ENCODE assay signal across 9 cellular contexts in the genomic region with DNA sequence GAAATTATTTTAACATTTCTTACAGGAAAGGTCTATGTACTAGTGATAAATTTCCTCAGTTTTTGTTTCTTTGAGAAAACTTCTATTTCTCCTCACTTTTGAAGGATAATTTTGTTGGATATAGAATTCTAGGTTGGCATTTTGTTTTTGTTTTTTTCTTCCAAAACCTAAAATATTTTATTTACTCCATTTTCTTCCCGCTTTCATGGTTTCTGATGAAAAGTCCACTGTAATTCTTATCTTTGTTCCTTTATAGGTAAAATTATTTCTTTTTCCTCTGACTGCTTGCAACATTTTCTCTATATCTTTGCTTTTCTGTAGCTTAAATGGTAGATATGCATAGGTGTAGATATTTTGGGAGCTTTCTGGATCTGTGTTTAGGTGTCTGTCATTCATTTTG.
"Had no signal": no experiment of that assay in that cellular context is flagged by ENCODE, and none has a peak within 500 bp of the region (broad histone marks: within the 10 kb centered on the region; RNA-seq: fewer than 3 reads in every experiment).

No MANE protein-coding gene starts in this region.

- H3K36me3 ChIP-seq: HAP-1 had no signal

- H3K9me3 ChIP-seq: HAP-1 had no signal

- ATAC-seq: GM23338, HCT116 had no signal

- H3K4me3 ChIP-seq: GM23248, GM23338, HAP-1 had no signal

- H3K4me3 Mint-ChIP-seq: GM23338, H9, HFFc6 had no signal

- DNase-seq: GM23248, GOT3, H7, H9, HCEC 1CT, HFFc6 had no signal

- H3K4me1 Mint-ChIP-seq: GM23338, H9 had no signal

- H3K27ac ChIP-seq: GM23248 had no signal

- H3K27ac Mint-ChIP-seq: GM23338, H9, HFFc6 had no signal

- H3K4me1 ChIP-seq: HAP-1 had no signal
